1 cellular context compared by ENCODE assay signal in the genomic region with DNA sequence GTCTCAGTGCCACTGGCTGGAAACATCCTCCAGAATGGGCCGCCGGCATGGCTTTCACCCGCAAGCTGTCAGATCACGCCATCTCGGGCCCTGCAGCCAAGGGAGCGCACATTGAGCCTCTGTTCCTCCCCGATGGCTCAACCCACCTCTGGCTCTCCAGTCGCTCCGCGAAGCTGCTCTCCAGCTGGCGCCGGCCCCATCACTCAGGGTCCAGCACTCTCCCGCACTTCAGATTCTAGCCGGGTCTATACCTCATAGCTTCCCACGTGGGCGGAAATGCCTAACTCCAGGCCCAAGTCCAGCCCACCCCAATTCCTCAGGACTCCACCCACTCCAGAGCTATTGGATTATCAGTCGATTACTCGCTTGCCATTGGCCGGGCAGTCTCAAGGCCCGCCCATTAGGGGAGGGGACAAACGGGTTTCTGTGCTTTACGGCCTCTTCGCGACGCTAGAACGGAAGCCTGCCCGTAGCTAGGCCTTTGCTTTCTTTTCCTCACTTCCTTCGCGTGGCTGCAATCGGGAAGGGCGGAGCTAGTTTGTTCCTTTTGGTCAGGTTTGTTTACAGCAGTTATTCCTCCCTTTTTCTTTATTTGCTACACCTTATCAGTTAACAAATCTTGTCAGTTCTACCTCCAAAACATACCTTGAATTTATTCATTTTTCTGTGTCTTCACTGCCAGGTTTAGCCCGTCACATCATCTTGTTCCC.
A peak's percentile ranks its signal among the peaks of the same experiment; 100 is the strongest.
TF ChIP-seq lines count a peak whose summit lies in the region.

A gene with protein sequence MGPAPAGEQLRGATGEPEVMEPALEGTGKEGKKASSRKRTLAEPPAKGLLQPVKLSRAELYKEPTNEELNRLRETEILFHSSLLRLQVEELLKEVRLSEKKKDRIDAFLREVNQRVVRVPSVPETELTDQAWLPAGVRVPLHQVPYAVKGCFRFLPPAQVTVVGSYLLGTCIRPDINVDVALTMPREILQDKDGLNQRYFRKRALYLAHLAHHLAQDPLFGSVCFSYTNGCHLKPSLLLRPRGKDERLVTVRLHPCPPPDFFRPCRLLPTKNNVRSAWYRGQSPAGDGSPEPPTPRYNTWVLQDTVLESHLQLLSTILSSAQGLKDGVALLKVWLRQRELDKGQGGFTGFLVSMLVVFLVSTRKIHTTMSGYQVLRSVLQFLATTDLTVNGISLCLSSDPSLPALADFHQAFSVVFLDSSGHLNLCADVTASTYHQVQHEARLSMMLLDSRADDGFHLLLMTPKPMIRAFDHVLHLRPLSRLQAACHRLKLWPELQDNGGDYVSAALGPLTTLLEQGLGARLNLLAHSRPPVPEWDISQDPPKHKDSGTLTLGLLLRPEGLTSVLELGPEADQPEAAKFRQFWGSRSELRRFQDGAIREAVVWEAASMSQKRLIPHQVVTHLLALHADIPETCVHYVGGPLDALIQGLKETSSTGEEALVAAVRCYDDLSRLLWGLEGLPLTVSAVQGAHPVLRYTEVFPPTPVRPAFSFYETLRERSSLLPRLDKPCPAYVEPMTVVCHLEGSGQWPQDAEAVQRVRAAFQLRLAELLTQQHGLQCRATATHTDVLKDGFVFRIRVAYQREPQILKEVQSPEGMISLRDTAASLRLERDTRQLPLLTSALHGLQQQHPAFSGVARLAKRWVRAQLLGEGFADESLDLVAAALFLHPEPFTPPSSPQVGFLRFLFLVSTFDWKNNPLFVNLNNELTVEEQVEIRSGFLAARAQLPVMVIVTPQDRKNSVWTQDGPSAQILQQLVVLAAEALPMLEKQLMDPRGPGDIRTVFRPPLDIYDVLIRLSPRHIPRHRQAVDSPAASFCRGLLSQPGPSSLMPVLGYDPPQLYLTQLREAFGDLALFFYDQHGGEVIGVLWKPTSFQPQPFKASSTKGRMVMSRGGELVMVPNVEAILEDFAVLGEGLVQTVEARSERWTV (minus strand): TSS at position 282 of the 710 bp plus-strand sequence. CDS start 82 bp downstream, at position 200.

TF ChIP-seq in K562, 482 proteins besides CTCF, POLR2A, EP300 and RAD21 (continued from another document):
- TF ChIP-seq, protein P1, sequence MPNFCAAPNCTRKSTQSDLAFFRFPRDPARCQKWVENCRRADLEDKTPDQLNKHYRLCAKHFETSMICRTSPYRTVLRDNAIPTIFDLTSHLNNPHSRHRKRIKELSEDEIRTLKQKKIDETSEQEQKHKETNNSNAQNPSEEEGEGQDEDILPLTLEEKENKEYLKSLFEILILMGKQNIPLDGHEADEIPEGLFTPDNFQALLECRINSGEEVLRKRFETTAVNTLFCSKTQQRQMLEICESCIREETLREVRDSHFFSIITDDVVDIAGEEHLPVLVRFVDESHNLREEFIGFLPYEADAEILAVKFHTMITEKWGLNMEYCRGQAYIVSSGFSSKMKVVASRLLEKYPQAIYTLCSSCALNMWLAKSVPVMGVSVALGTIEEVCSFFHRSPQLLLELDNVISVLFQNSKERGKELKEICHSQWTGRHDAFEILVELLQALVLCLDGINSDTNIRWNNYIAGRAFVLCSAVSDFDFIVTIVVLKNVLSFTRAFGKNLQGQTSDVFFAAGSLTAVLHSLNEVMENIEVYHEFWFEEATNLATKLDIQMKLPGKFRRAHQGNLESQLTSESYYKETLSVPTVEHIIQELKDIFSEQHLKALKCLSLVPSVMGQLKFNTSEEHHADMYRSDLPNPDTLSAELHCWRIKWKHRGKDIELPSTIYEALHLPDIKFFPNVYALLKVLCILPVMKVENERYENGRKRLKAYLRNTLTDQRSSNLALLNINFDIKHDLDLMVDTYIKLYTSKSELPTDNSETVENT (CRISPR knock-in tag; IDR thresholded peaks at IDR 0.05) = no peak
- TF ChIP-seq ZNF263 (CRISPR knock-in tag; IDR thresholded peaks at IDR 0.05; ENCODE audit: borderline replicate concordance) (no peak), SOX6 (IDR thresholded peaks at IDR 0.05) (no peak), RBM25 (IDR thresholded peaks at IDR 0.05; ENCODE audit: low read depth, low read length, severe bottlenecking) (peak; percentile 82), ESRRA (IDR thresholded peaks at IDR 0.05; ENCODE audit: borderline replicate concordance, low read depth) (no peak), PCBP1 (IDR thresholded peaks at IDR 0.05; ENCODE audit: low read depth, low read length, poor library complexity, severe bottlenecking) (no peak), ZNF124 (CRISPR knock-in tag; IDR thresholded peaks at IDR 0.05) (no peak), ZNF707 (CRISPR knock-in tag; conservative IDR thresholded peaks at IDR 0.05) (no peak), SMAD2 (IDR thresholded peaks at IDR 0.05; ENCODE audit: low read depth, low read length) (no peak), IFI16 (CRISPR knock-in tag; IDR thresholded peaks at IDR 0.05) (no peak), PHB2 (IDR thresholded peaks at IDR 0.05; ENCODE audit: low read depth) (no peak), HNRNPLL (IDR thresholded peaks at IDR 0.05; ENCODE audit: low read depth, low read length, poor library complexity, severe bottlenecking) (peak; percentile 20), HDGF (IDR thresholded peaks at IDR 0.05) (no peak)
- TF ChIP-seq, protein P2, sequence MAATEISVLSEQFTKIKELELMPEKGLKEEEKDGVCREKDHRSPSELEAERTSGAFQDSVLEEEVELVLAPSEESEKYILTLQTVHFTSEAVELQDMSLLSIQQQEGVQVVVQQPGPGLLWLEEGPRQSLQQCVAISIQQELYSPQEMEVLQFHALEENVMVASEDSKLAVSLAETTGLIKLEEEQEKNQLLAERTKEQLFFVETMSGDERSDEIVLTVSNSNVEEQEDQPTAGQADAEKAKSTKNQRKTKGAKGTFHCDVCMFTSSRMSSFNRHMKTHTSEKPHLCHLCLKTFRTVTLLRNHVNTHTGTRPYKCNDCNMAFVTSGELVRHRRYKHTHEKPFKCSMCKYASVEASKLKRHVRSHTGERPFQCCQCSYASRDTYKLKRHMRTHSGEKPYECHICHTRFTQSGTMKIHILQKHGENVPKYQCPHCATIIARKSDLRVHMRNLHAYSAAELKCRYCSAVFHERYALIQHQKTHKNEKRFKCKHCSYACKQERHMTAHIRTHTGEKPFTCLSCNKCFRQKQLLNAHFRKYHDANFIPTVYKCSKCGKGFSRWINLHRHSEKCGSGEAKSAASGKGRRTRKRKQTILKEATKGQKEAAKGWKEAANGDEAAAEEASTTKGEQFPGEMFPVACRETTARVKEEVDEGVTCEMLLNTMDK (IDR thresholded peaks at IDR 0.05; ENCODE audit: borderline replicate concordance, insufficient read depth, low read depth, low read length, poor library complexity, severe bottlenecking) = no peak
- TF ChIP-seq, protein P3, sequence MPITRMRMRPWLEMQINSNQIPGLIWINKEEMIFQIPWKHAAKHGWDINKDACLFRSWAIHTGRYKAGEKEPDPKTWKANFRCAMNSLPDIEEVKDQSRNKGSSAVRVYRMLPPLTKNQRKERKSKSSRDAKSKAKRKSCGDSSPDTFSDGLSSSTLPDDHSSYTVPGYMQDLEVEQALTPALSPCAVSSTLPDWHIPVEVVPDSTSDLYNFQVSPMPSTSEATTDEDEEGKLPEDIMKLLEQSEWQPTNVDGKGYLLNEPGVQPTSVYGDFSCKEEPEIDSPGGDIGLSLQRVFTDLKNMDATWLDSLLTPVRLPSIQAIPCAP (CRISPR knock-in tag; IDR thresholded peaks at IDR 0.05; ENCODE audit: borderline replicate concordance) = no peak
- TF ChIP-seq, protein P4, sequence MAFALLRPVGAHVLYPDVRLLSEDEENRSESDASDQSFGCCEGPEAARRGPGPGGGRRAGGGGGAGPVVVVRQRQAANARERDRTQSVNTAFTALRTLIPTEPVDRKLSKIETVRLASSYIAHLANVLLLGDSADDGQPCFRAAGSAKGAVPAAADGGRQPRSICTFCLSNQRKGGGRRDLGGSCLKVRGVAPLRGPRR (CRISPR knock-in tag; IDR thresholded peaks at IDR 0.05) = no peak
- TF ChIP-seq, protein P5, sequence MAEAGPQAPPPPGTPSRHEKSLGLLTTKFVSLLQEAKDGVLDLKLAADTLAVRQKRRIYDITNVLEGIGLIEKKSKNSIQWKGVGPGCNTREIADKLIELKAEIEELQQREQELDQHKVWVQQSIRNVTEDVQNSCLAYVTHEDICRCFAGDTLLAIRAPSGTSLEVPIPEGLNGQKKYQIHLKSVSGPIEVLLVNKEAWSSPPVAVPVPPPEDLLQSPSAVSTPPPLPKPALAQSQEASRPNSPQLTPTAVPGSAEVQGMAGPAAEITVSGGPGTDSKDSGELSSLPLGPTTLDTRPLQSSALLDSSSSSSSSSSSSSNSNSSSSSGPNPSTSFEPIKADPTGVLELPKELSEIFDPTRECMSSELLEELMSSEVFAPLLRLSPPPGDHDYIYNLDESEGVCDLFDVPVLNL (CRISPR knock-in tag; IDR thresholded peaks at IDR 0.05; ENCODE audit: low read depth) = no peak
